27 cellular contexts compared by ENCODE assay signal in genomic region chr3:14457481-14457880, GRCh38. TPM values are rescaled to one million over a fixed set of nuclear protein-coding genes. Genes with fewer than 3 reads are reported as not detected.
DNase-seq lines count a peak whose midpoint lies in the region; ATAC-seq and TF ChIP-seq lines count a peak whose summit lies in the region.
"Had no signal": no experiment of that assay in that cellular context is flagged by ENCODE, and none has a peak within 500 bp of the region (broad histone marks: within the 10 kb centered on the region; RNA-seq: fewer than 3 reads in every experiment).

No MANE protein-coding gene starts in this region.

- ATAC-seq in psoas muscle = no peak
- ATAC-seq: activated CD8-positive, alpha-beta T cell treated with anti-CD3 and anti-CD28 coated beads for 36 hours; foreskin keratinocyte; GM12878; heart left ventricle; mucosa of descending colon; natural killer cell treated with Interleukin-12 subunit alpha and Interleukin-12 subunit beta and Interleukin-15 and Interleukin-18, amount 100 ng/mL, for 72 hours had no signal

- H3K4me3 ChIP-seq in HUES48 (ENCODE audit: low read depth, low read length) (no peak overlapping the region), WERI-Rb-1 (ENCODE audit: low read depth, low read length) (no peak overlapping the region), iPS-20b (ENCODE audit: low read length) (no peak overlapping the region), psoas muscle (no peak overlapping the region), tibial artery (no peak overlapping the region)
- H3K4me3 ChIP-seq: BLaER1, esophagus squamous epithelium, GM12878, heart left ventricle, lung, mucosa of descending colon, smooth muscle cell, tibial nerve had no signal

- peaks cover 63% of the 10 kb centered on the region for H3K36me3 ChIP-seq in HUES48 (ENCODE audit: control insufficient read depth, insufficient read depth, low read length)
- peaks cover 18% of the 10 kb centered on the region for H3K36me3 ChIP-seq in WERI-Rb-1
- peaks cover 89% of the 10 kb centered on the region for H3K36me3 ChIP-seq in iPS-20b (ENCODE audit: insufficient read depth, low read depth, low read length)
- peaks cover 0 to 58% of the 10 kb centered on the region in 2 donors for H3K36me3 ChIP-seq in psoas muscle (ENCODE audit: insufficient read depth in 1 of 2, low read depth in 1 of 2)
- peaks cover 0 to 7% (median 4%) of the 10 kb centered on the region in 3 donors for H3K36me3 ChIP-seq in tibial artery
- H3K36me3 ChIP-seq: tibial nerve had no signal

- no peak for DNase-seq in WERI-Rb-1
- DNase-seq in psoas muscle = no peak
- DNase-seq in NCI-H1105 (lab: John Stamatoyannopoulos, UW) = no peak
- DNase-seq in T-helper 1 cell = no peak
- no peak for DNase-seq in NCI-H2196 treated with DMSO at 0.1 percent for 48 hours (lab: John Stamatoyannopoulos, UW; ENCODE audit: unreplicated experiment)
- DNase-seq in tibial artery = no peak
- DNase-seq: activated CD4-positive, alpha-beta T cell treated with anti-CD3 and anti-CD28 coated beads for 1 hour; activated CD8-positive, alpha-beta memory T cell treated with anti-CD3 and anti-CD28 coated beads, Interleukin-2, amount 50 U/mL, for 48 hours; activated CD8-positive, alpha-beta T cell treated with anti-CD3 and anti-CD28 coated beads for 36 hours; activated naive CD4-positive, alpha-beta T cell treated with anti-CD3 and anti-CD28 coated beads, Interleukin-2, amount 50 U/mL, for 16 hours; amygdala; DMS153; esophagus squamous epithelium; foreskin keratinocyte; kidney glomerular epithelial cell; NCI-H1694; stimulated activated CD4-positive, alpha-beta T cell treated with anti-CD3 and anti-CD28 coated beads, Interleukin-1b, Interleukin-23, amount 100 ng/mL, for 48 hours had no signal

- TF ChIP-seq CTCF in WERI-Rb-1 (IDR thresholded peaks at IDR 0.05; ENCODE audit: low read depth, low read length) (no peak), psoas muscle (IDR thresholded peaks at IDR 0.05) (no peak), tibial artery (IDR thresholded peaks at IDR 0.05) (no peak)

- peaks cover 8% of the 10 kb centered on the region; the same call in 1 of the 2 replicates for H3K4me1 ChIP-seq in HUES48 (ENCODE audit: control insufficient read depth, insufficient read depth, low read length)
- H3K4me1 ChIP-seq in iPS-20b (ENCODE audit: insufficient read depth, low read length) = peaks cover 12% of the 10 kb centered on the region; the same call in 1 of the 2 replicates
- peaks cover 56% of the 10 kb centered on the region for H3K4me1 ChIP-seq in psoas muscle
- H3K4me1 ChIP-seq in tibial artery = peaks cover 3 to 51% (median 40%) of the 10 kb centered on the region in 4 donors

- H3K27me3 ChIP-seq in HUES48 (ENCODE audit: control insufficient read depth, insufficient read depth, low read length) = no peaks in the 10 kb centered on the region
- H3K27me3 ChIP-seq in WERI-Rb-1 (ENCODE audit: insufficient read depth, low read depth, severe bottlenecking) = no peaks in the 10 kb centered on the region
- H3K27me3 ChIP-seq in iPS-20b (ENCODE audit: insufficient read depth, low read length) = no peaks in the 10 kb centered on the region
- no peaks in the 10 kb centered on the region for H3K27me3 ChIP-seq in psoas muscle (ENCODE audit: insufficient read depth in 3 of 3, low read length in 2 of 3)
- H3K27me3 ChIP-seq in tibial artery = no peaks in the 10 kb centered on the region
- H3K27me3 ChIP-seq: BLaER1, esophagus squamous epithelium, foreskin keratinocyte, tibial nerve had no signal

- H3K27ac ChIP-seq in HUES48 (ENCODE audit: low read depth, low read length) (peak overlapping the region; percentile 18), WERI-Rb-1 (peak overlapping the region; percentile 79), iPS-20b (ENCODE audit: low read length) (peak overlapping the region; percentile 48), psoas muscle (peak overlapping the region; percentile 36), tibial artery (no peak overlapping the region)
- H3K27ac ChIP-seq: BLaER1, esophagus squamous epithelium, foreskin keratinocyte, heart left ventricle, tibial nerve had no signal

- H3K9me3 ChIP-seq in HUES48 (ENCODE audit: control insufficient read depth, insufficient read depth, low read length) (no peaks in the 10 kb centered on the region), WERI-Rb-1 (ENCODE audit: severe bottlenecking) (no peaks in the 10 kb centered on the region), iPS-20b (ENCODE audit: insufficient read depth, low read depth, low read length) (no peaks in the 10 kb centered on the region), psoas muscle (no peaks in the 10 kb centered on the region), tibial artery (no peaks in the 10 kb centered on the region)
- H3K9me3 ChIP-seq: BLaER1, esophagus squamous epithelium, heart left ventricle, mucosa of descending colon, tibial nerve had no signal

- intact Hi-C loops in psoas muscle (cut with DNase I) = loop anchor here in 1 of 2 donors (5.0 kb wide), 1 partner anchor 55 kb away; the partner anchor contains the start of gene SLC6A6
- intact Hi-C loops in tibial artery (cut with DNase I; ENCODE audit: low total_unique reads) = loop anchor here (10.0 kb wide), 1 partner anchor 333 kb away; the partner anchor contains the start of genes CHCHD4 and TMEM43

- H3K9ac ChIP-seq in HUES48 (ENCODE audit: low read depth, low read length) (no peak overlapping the region), iPS-20b (ENCODE audit: low read depth, low read length) (peak overlapping the region; percentile 48; the same call in 1 of the 2 replicates)
- H3K9ac ChIP-seq: BLaER1 had no signal

- WGBS in psoas muscle, 3 donors = 93 to 96% (median 94%) methylated on average over 5 of the region's 5 CpGs

RNA-seq across cellular contexts. Expression of gene SLC6A6, which starts 55.1 kb away (rescaled TPM):
- 100 to 1,000 TPM in 1 of 4 donors, 10 to 100 TPM in 3; 10.3 to 104 (median 34.7) TPM for total RNA-seq in psoas muscle
- 10 to 100 TPM; 12.6 to 76.1 (median 52.8) TPM for polyA plus RNA-seq in psoas muscle

Comparison
In these comparisons a context has a peak if more than half of its experiments do, and no peak if none do; other contexts are left out.
1. H3K27ac ChIP-seq: peak in HUES48 (single experiment), WERI-Rb-1 (single experiment), iPS-20b (single experiment) and psoas muscle (single experiment); none in tibial artery (0 of 2).